In genomic region chr22:31218565-31219262, GRCh38 we compare ENCODE assay signal across 11 cellular contexts. TPM values are rescaled to one million over a fixed set of nuclear protein-coding genes. Genes with fewer than 3 reads are reported as not detected.
DNase-seq lines count a peak whose midpoint lies in the region; ATAC-seq, FAIRE-seq and TF ChIP-seq lines count a peak whose summit lies in the region.
"Had no signal": no experiment of that assay in that cellular context is flagged by ENCODE, and none has a peak within 500 bp of the region (broad histone marks: within the 10 kb centered on the region; RNA-seq: fewer than 3 reads in every experiment).

No MANE protein-coding gene starts in this region.

- peaks cover 17% of the 10 kb centered on the region for H3K36me3 Mint-ChIP-seq in nephron progenitor cell (ENCODE audit: low read depth)

- no peaks in the 10 kb centered on the region for H3K9me3 Mint-ChIP-seq in nephron progenitor cell

- peaks cover 91 to 100% (median 100%) of the 10 kb centered on the region in 10 experiments for H3K4me1 ChIP-seq in BLaER1 treated with 17β-estradiol and CSF1 and Interleukin-3, amounts not matched to agents 10 nM and 100 nM

- H3K9me3 ChIP-seq in BLaER1 treated with 17β-estradiol and CSF1 and Interleukin-3, amounts not matched to agents 10 nM and 100 nM (replicated peaks in 1 of 11): no peaks in the 10 kb centered on the region

- peaks cover 0 to 64% (median 36%) of the 10 kb centered on the region in 11 experiments; a peak in 15 of 22 replicates for H3K36me3 ChIP-seq in BLaER1 treated with 17β-estradiol and CSF1 and Interleukin-3, amounts not matched to agents 10 nM and 100 nM
- no peaks in the 10 kb centered on the region for H3K36me3 ChIP-seq in brain microvascular endothelial cell (replicated peaks)

- H3K27me3 ChIP-seq in BLaER1 treated with 17β-estradiol and CSF1 and Interleukin-3, amounts not matched to agents 10 nM and 100 nM: no peaks in the 10 kb centered on the region
- H3K27me3 ChIP-seq in brain microvascular endothelial cell (replicated peaks): no peaks in the 10 kb centered on the region

- peak overlapping the region; percentile 73 to 97 (median 85) for H3K27ac ChIP-seq in BLaER1 treated with 17β-estradiol and CSF1 and Interleukin-3, amounts not matched to agents 10 nM and 100 nM
- H3K27ac ChIP-seq in brain microvascular endothelial cell: peak overlapping the region; percentile 65

- in situ Hi-C loops in brain microvascular endothelial cell (cut with HindIII; ENCODE audit: low pct_ligation_motif_present, low sequenced_read_pairs): no loop called here

- TF ChIP-seq CTCF in brain microvascular endothelial cell (IDR thresholded peaks at IDR 0.05; ENCODE audit: low read depth, low read length, missing control alignments) (no peak), nephron progenitor cell (IDR thresholded peaks at IDR 0.05) (no peak)

- peak overlapping the region; percentile 93 to 99 (median 95) for H3K4me2 ChIP-seq in BLaER1 treated with 17β-estradiol and CSF1 and Interleukin-3, amounts not matched to agents 10 nM and 100 nM

- no peak for TF ChIP-seq POLR2A in GM12891 (IDR thresholded peaks at IDR 0.05; ENCODE audit: low read depth, low read length)

- peak overlapping the region; percentile 62 for H3K27ac Mint-ChIP-seq in nephron progenitor cell

- no peak for DNase-seq in GM12891 (ENCODE audit: insufficient read length, low spot score)
- DNase-seq in brain microvascular endothelial cell: no peak
- peak; percentile 36 for DNase-seq in nephron progenitor cell
- DNase-seq in SKM-1 (lab: John Stamatoyannopoulos, UW; ENCODE audit: unreplicated experiment): no peak
- DNase-seq: foreskin melanocyte, GF-D8, NCI-H1436 had no signal

- H3K4me3 Mint-ChIP-seq in nephron progenitor cell: peak overlapping the region; percentile 10

- H3K4me1 Mint-ChIP-seq in nephron progenitor cell: peaks cover 44% of the 10 kb centered on the region

- FAIRE-seq in GM12891 (lab: Jason Lieb, UNC): peak; percentile 71

- ATAC-seq in HG02852 (IDR thresholded peaks at IDR 0.05; ENCODE audit: unreplicated experiment) (no peak), HG02571 (IDR thresholded peaks at IDR 0.05; ENCODE audit: unreplicated experiment) (no peak), GM19397 (IDR thresholded peaks at IDR 0.05; ENCODE audit: unreplicated experiment) (no peak)

- H4K20me1 ChIP-seq in BLaER1 treated with 17β-estradiol and CSF1 and Interleukin-3, amounts not matched to agents 10 nM and 100 nM: peaks cover 0 to 23% (median under 1%) of the 10 kb centered on the region in 11 experiments; a peak in 6 of 22 replicates

- H3K9ac ChIP-seq in BLaER1 treated with 17β-estradiol and CSF1 and Interleukin-3, amounts not matched to agents 10 nM and 100 nM: peak overlapping the region; percentile 62 to 96 (median 74); a peak in 21 of 22 replicates

- 0 out of 20 replicates have a peak overlapping the region, but pooled peaks of 2 of the 10 experiments have one; percentile 2 to 95 for H3K4me3 ChIP-seq in BLaER1 treated with 17β-estradiol and CSF1 and Interleukin-3, amounts not matched to agents 10 nM and 100 nM
- H3K4me3 ChIP-seq in brain microvascular endothelial cell (ENCODE audit: low read depth, low read length): no peak overlapping the region

- H3K27me3 Mint-ChIP-seq in nephron progenitor cell (ENCODE audit: low read depth, poor library complexity): no peaks in the 10 kb centered on the region

TF ChIP-seq in GM12891, 5 proteins besides CTCF, POLR2A, EP300 and RAD21:
- TF ChIP-seq POLR2AphosphoS5 (IDR thresholded peaks at IDR 0.05; ENCODE audit: low read depth, low read length) (no peak), POU2F2 (IDR thresholded peaks at IDR 0.05; ENCODE audit: low read depth, low read length) (no peak), PAX5 (IDR thresholded peaks at IDR 0.05; ENCODE audit: insufficient read depth, low read length, severe bottlenecking) (no peak), TAF1 (IDR thresholded peaks at IDR 0.05; ENCODE audit: low read depth, low read length) (no peak), SPI1 (IDR thresholded peaks at IDR 0.05; ENCODE audit: low read depth, low read length) (no peak)

RNA-seq across cellular contexts. Expression of gene LIMK2, which starts 6.6 kb away (rescaled TPM):
- polyA plus RNA-seq in GM12891 (2012; ENCODE audit: low read depth, missing spikeins): 15.7 TPM

RNA-seq across cellular contexts. Expression of gene RNF185, which starts 58.7 kb away (rescaled TPM):
- polyA plus RNA-seq in GM12891 (2012; ENCODE audit: low read depth, missing spikeins): 14.4 TPM
